In genomic region chr17:3003401-3004149, GRCh38 we compare ENCODE assay signal across 10 cellular contexts. TPM values are rescaled to one million over a fixed set of nuclear protein-coding genes. Genes with fewer than 3 reads are reported as not detected.
DNase-seq lines count a peak whose midpoint lies in the region; ATAC-seq, FAIRE-seq and TF ChIP-seq lines count a peak whose summit lies in the region.
"Had no signal": no experiment of that assay in that cellular context is flagged by ENCODE, and none has a peak within 500 bp of the region (broad histone marks: within the 10 kb centered on the region; RNA-seq: fewer than 3 reads in every experiment).

No MANE protein-coding gene starts in this region.

- H3K4me3 ChIP-seq in small intestine (ENCODE audit: low read depth in 1 of 2, low read length in 2 of 2): no peak overlapping the region
- H3K4me3 ChIP-seq: K562 had no signal

- ATAC-seq in Right ventricle myocardium inferior (peak; percentile 21), HG02970 (IDR thresholded peaks at IDR 0.05; ENCODE audit: low FRiP score, unreplicated experiment) (no peak)
- ATAC-seq: K562 had no signal

- H3K27ac ChIP-seq in RWPE1 (peak overlapping the region; percentile 90), small intestine (ENCODE audit: low read depth in 1 of 2, low read length in 1 of 2) (peak overlapping the region; percentile 27 to 80)

- CTCF ChIA-PET in RWPE1 (lab: Yijun Ruan, JAX): interaction anchor here (0.5 to 3.9 kb wide), 3 partner anchors 16 to 218 kb away, joined by 4 to 22 read pairs (median 8); no protein-coding TSS in a partner anchor

- POLR2A ChIA-PET in RWPE1 (lab: Yijun Ruan, JAX; ENCODE audit: low non-redundant PET): interaction anchor here (0.6 kb wide), 1 partner anchor 26 kb away, joined by 10 read pairs; no protein-coding TSS in a partner anchor

- intact Hi-C loops in Right ventricle myocardium inferior (cut with DNase I): loop anchor here (1.0 to 2.0 kb wide), 3 partner anchors 26 to 151 kb away; no protein-coding TSS in a partner anchor

- peaks cover 2 to 4% of the 10 kb centered on the region in 2 donors for H3K4me1 ChIP-seq in small intestine (ENCODE audit: control insufficient read depth in 2 of 2, insufficient read depth in 1 of 2, low read depth in 1 of 2, low read length in 1 of 2)

- no peaks in the 10 kb centered on the region for H3K36me3 ChIP-seq in small intestine (ENCODE audit: control insufficient read depth in 2 of 2, insufficient read depth in 2 of 2, low read length in 2 of 2)

- no peaks in the 10 kb centered on the region for H3K27me3 ChIP-seq in small intestine (ENCODE audit: control insufficient read depth in 2 of 2, insufficient read depth in 2 of 2, low read length in 2 of 2)

- no peak for TF ChIP-seq CTCF in GM20000 (IDR thresholded peaks at IDR 0.05; ENCODE audit: extremely low read depth, missing control alignments)
- TF ChIP-seq CTCF in RWPE1 (conservative IDR thresholded peaks at IDR 0.05; ENCODE audit: low read depth): no peak

- no peak for FAIRE-seq in small intestine (lab: Jason Lieb, UNC)
- FAIRE-seq: K562 had no signal

- 54 to 56% (median 54%) methylated on average over 22 of the region's 22 CpGs for WGBS in small intestine, 3 donors

- peak; percentile 57 for DNase-seq in GM20000 (ENCODE audit: low spot score)
- no peak for DNase-seq in RWPE1 (ENCODE audit: low spot score)
- peak; percentile 76 for DNase-seq in Right ventricle myocardium inferior (ENCODE audit: missing footprints)
- no peak for DNase-seq in small intestine
- no peak for DNase-seq in HuH-7.5 (ENCODE audit: low spot score)
- DNase-seq in NCI-H1417 treated with DMSO at 0.1 percent for 48 hours (lab: John Stamatoyannopoulos, UW): no peak
- DNase-seq in A172 (ENCODE audit: low spot score): no peak

- H3K9me3 ChIP-seq in small intestine (ENCODE audit: control insufficient read depth, low read depth): no peaks in the 10 kb centered on the region

RNA-seq across cellular contexts. Expression of gene OR1D5, which starts 59.8 kb away (rescaled TPM):
- not detected for total RNA-seq in Right ventricle myocardium inferior
- polyA plus RNA-seq in small intestine: under 1 TPM in 1 of 3 donors, not detected in 2; 0.81 TPM
- total RNA-seq in A172 (2014; rRNA removed; shearing (Covaris generic)): not detected in 2 replicates
- total RNA-seq: glomerular endothelial cell, K562 had no signal
- polyA plus RNA-seq: K562 had no signal

Comparison
In these comparisons a context has a peak if more than half of its experiments do, and no peak if none do; other contexts are left out.
1. DNase-seq: peak in GM20000 (single experiment) and Right ventricle myocardium inferior (single experiment); none in RWPE1 (single experiment), small intestine (single experiment), HuH-7.5 (single experiment), NCI-H1417 treated with DMSO at 0.1 percent for 48 hours (single experiment) and A172 (single experiment).